8 cellular contexts compared by ENCODE assay signal in genomic region chr11:95923441-95923729, GRCh38. TPM values are rescaled to one million over a fixed set of nuclear protein-coding genes. Genes with fewer than 3 reads are reported as not detected.
DNase-seq lines count a peak whose midpoint lies in the region; ATAC-seq and TF ChIP-seq lines count a peak whose summit lies in the region.

No MANE protein-coding gene starts in this region.

- TF ChIP-seq EP300 in sigmoid colon (IDR thresholded peaks at IDR 0.05) = no peak

- H3K27ac ChIP-seq in GM23248 (peak overlapping the region; percentile 88), SJCRH30 (peak overlapping the region; percentile 79), fibroblast of lung (ENCODE audit: insufficient read depth, low read length) (peak overlapping the region; percentile 91), sigmoid colon (peak overlapping the region; percentile 89 to 96 (median 91))

- H3K36me3 ChIP-seq in GM23248 (ENCODE audit: low read depth) (no peaks in the 10 kb centered on the region), SJCRH30 (no peaks in the 10 kb centered on the region), fibroblast of lung (ENCODE audit: control insufficient read depth, insufficient read depth, low read length) (no peaks in the 10 kb centered on the region), sigmoid colon (no peaks in the 10 kb centered on the region)

- H3K4me1 ChIP-seq in GM23248 (ENCODE audit: insufficient read depth) (peaks cover 24% of the 10 kb centered on the region), SJCRH30 (peaks cover 4% of the 10 kb centered on the region; the same call in 1 of the 2 replicates), fibroblast of lung (ENCODE audit: control insufficient read depth, extremely low read depth, insufficient read depth, low read length) (peaks cover 4% of the 10 kb centered on the region), sigmoid colon (peaks cover 0 to 24% (median 16%) of the 10 kb centered on the region in 4 donors)

- H3K79me2 ChIP-seq in GM23248 (ENCODE audit: insufficient read depth) (peaks cover 71% of the 10 kb centered on the region), fibroblast of lung (ENCODE audit: control insufficient read depth, insufficient read depth, low read length) (peaks cover 49% of the 10 kb centered on the region)

- H3K27me3 ChIP-seq in GM23248 (replicated peaks; ENCODE audit: insufficient read depth) (no peaks in the 10 kb centered on the region), SJCRH30 (no peaks in the 10 kb centered on the region), fibroblast of lung (ENCODE audit: control insufficient read depth, insufficient read depth, low read length) (no peaks in the 10 kb centered on the region), sigmoid colon (no peaks in the 10 kb centered on the region)

- 2 to 4% methylated on average over 6 to 7 of the region's 7 CpGs for WGBS in GM23248 (ENCODE audit: low coverage in 1 of 2, low lambda C conversion rate in 2 of 2, missing lambda C conversion rate in 2 of 2), 2 experiments
- 0 to 1% methylated on average over 7 of the region's 7 CpGs for WGBS in sigmoid colon, 2 donors

- in situ Hi-C loops in GM23248 (cut with MboI) = no loop called here

- peak overlapping the region; percentile 95 for H2AFZ ChIP-seq in GM23248
- H2AFZ ChIP-seq in fibroblast of lung (ENCODE audit: low read length) = peak overlapping the region; percentile 75

- H3K4me3 ChIP-seq in GM23248 = peak overlapping the region; percentile 98
- H3K4me3 ChIP-seq in SJCRH30 = peak overlapping the region; percentile 83
- H3K4me3 ChIP-seq in fibroblast of lung (replicated peaks in 1 of 4; ENCODE audit: control extremely low read depth in 1 of 4, insufficient read depth in 1 of 4, low read depth in 3 of 4, low read length in 4 of 4) = peak overlapping the region; percentile 85 to 98 (median 91)
- peak overlapping the region; percentile 65 to 78 (median 70) for H3K4me3 ChIP-seq in sigmoid colon

- no peaks in the 10 kb centered on the region for H3K9me2 ChIP-seq in GM23248 (ENCODE audit: insufficient read depth)

- H4K20me1 ChIP-seq in GM23248 (ENCODE audit: insufficient read depth) (no peaks in the 10 kb centered on the region), fibroblast of lung (ENCODE audit: control insufficient read depth, extremely low read depth, insufficient read depth, low read length) (no peaks in the 10 kb centered on the region)

- no peak for TF ChIP-seq POLR2A in sigmoid colon (IDR thresholded peaks at IDR 0.05)

- TF ChIP-seq CTCF in fibroblast of lung (conservative IDR thresholded peaks at IDR 0.05 in 1 of 2, IDR thresholded peaks at IDR 0.05 in 1 of 2; ENCODE audit: low read depth in 1 of 2, low read length in 2 of 2) (no peak), sigmoid colon (IDR thresholded peaks at IDR 0.05) (no peak), omental fat pad (IDR thresholded peaks at IDR 0.05) (no peak)

- H3F3A ChIP-seq in GM23248 (ENCODE audit: insufficient read depth) = peaks cover 34% of the 10 kb centered on the region

- H3K4me2 ChIP-seq in GM23248 (ENCODE audit: unreplicated experiment) (peak overlapping the region; percentile 89), fibroblast of lung (ENCODE audit: extremely low read depth, insufficient read depth, low read length) (peak overlapping the region; percentile 91)

- intact Hi-C loops in sigmoid colon (cut with DNase I) = loop anchor here (5.0 to 10.0 kb wide), 2 partner anchors 321 to 419 kb away; partner anchors contain the start of gene MAML2

- H3K9me3 ChIP-seq in GM23248 (ENCODE audit: low read depth) = no peaks in the 10 kb centered on the region
- H3K9me3 ChIP-seq in SJCRH30 (replicated peaks) = no peaks in the 10 kb centered on the region
- no peaks in the 10 kb centered on the region for H3K9me3 ChIP-seq in fibroblast of lung (ENCODE audit: control insufficient read depth, insufficient read depth, low read depth, low read length)
- no peaks in the 10 kb centered on the region for H3K9me3 ChIP-seq in sigmoid colon

- H3K9ac ChIP-seq in GM23248 (peak overlapping the region; percentile 94), fibroblast of lung (ENCODE audit: insufficient read depth, low read length) (peak overlapping the region; percentile 94)

- no peak for ATAC-seq in omental fat pad (ENCODE audit: low FRiP score)
- ATAC-seq in GM21529 (IDR thresholded peaks at IDR 0.05; ENCODE audit: unreplicated experiment) = no peak

- DNase-seq in GM23248 = peak; percentile 54
- no peak for DNase-seq in SJCRH30
- peak in 1 of 2 donors; percentile 34 for DNase-seq in fibroblast of lung (ENCODE audit: low read depth in 2 of 2)
- no peak for DNase-seq in sigmoid colon
- DNase-seq in omental fat pad (ENCODE audit: low spot score) = no peak
- no peak for DNase-seq in AML-193 (lab: John Stamatoyannopoulos, UW)
- no peak for DNase-seq in ecto neural progenitor cell (ENCODE audit: low spot score)

RNA-seq across cellular contexts. Expression of gene MTMR2, which starts 0.5 kb away (rescaled TPM):
- 32.4 and 44.8 TPM in 2 replicates for total RNA-seq in GM23248 (2014; rRNA removed; shearing (Covaris generic))
- polyA plus RNA-seq in GM23248 (2016; fragmentation: Nextera tagmentation; extraction: Ambion mirVana) (42.1 and 44.2 TPM in 2 replicates), fibroblast of lung (39.0 and 48.2 TPM in 2 replicates), sigmoid colon (10 to 100 TPM; 13.9 to 16.2 (median 15.7) TPM)
- 22.3 and 26.4 TPM in 2 replicates for total RNA-seq in SJCRH30 (2014; rRNA removed; shearing (Covaris generic))
- total RNA-seq in fibroblast of lung (25.4 and 29.2 TPM in 2 replicates), sigmoid colon (10 to 100 TPM; 17.6 to 33.7 (median 24.0) TPM), omental fat pad (10 to 100 TPM; 17.9 to 30.4 (median 23.5) TPM)
- 33.9 and 36.6 TPM in 2 replicates for polyA plus RNA-seq in fibroblast of lung (2012)
- 10.4 and 11.9 TPM in 2 replicates for polyA minus RNA-seq in fibroblast of lung (ENCODE audit: low replicate concordance)
